In genomic region chr15:42992626-42993025, GRCh38 we compare ENCODE assay signal across 2 cellular contexts.
TF ChIP-seq lines count a peak whose summit lies in the region.

No MANE protein-coding gene starts in this region.

TF ChIP-seq in SK-N-SH treated with all-trans-retinoic acid at 6 μM for 48 hours, 23 proteins besides CTCF, POLR2A, EP300 and RAD21 (continued from another document):
- TF ChIP-seq, protein P1, sequence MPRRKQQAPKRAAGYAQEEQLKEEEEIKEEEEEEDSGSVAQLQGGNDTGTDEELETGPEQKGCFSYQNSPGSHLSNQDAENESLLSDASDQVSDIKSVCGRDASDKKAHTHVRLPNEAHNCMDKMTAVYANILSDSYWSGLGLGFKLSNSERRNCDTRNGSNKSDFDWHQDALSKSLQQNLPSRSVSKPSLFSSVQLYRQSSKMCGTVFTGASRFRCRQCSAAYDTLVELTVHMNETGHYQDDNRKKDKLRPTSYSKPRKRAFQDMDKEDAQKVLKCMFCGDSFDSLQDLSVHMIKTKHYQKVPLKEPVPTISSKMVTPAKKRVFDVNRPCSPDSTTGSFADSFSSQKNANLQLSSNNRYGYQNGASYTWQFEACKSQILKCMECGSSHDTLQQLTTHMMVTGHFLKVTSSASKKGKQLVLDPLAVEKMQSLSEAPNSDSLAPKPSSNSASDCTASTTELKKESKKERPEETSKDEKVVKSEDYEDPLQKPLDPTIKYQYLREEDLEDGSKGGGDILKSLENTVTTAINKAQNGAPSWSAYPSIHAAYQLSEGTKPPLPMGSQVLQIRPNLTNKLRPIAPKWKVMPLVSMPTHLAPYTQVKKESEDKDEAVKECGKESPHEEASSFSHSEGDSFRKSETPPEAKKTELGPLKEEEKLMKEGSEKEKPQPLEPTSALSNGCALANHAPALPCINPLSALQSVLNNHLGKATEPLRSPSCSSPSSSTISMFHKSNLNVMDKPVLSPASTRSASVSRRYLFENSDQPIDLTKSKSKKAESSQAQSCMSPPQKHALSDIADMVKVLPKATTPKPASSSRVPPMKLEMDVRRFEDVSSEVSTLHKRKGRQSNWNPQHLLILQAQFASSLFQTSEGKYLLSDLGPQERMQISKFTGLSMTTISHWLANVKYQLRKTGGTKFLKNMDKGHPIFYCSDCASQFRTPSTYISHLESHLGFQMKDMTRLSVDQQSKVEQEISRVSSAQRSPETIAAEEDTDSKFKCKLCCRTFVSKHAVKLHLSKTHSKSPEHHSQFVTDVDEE (CRISPR knock-in tag; IDR thresholded peaks at IDR 0.05), result no peak
- no peak for TF ChIP-seq ZFP3 (CRISPR knock-in tag; IDR thresholded peaks at IDR 0.05)
- TF ChIP-seq, protein P2, sequence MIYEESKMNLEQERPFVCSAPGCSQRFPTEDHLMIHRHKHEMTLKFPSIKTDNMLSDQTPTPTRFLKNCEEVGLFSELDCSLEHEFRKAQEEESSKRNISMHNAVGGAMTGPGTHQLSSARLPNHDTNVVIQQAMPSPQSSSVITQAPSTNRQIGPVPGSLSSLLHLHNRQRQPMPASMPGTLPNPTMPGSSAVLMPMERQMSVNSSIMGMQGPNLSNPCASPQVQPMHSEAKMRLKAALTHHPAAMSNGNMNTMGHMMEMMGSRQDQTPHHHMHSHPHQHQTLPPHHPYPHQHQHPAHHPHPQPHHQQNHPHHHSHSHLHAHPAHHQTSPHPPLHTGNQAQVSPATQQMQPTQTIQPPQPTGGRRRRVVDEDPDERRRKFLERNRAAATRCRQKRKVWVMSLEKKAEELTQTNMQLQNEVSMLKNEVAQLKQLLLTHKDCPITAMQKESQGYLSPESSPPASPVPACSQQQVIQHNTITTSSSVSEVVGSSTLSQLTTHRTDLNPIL (CRISPR knock-in tag; IDR thresholded peaks at IDR 0.05; ENCODE audit: low read depth), result no peak
- no peak for TF ChIP-seq TCF4 (CRISPR knock-in tag; IDR thresholded peaks at IDR 0.05; ENCODE audit: borderline replicate concordance)
- TF ChIP-seq TOX (CRISPR knock-in tag; IDR thresholded peaks at IDR 0.05; ENCODE audit: borderline replicate concordance), result no peak
- no peak for TF ChIP-seq ZFP30 (CRISPR knock-in tag; IDR thresholded peaks at IDR 0.05)
- no peak for TF ChIP-seq CSDC2 (CRISPR knock-in tag; IDR thresholded peaks at IDR 0.05)
- no peak for TF ChIP-seq BACH2 (CRISPR knock-in tag; IDR thresholded peaks at IDR 0.05; ENCODE audit: borderline replicate concordance)
- no peak for TF ChIP-seq RARB (CRISPR knock-in tag; IDR thresholded peaks at IDR 0.05)
- no peak for TF ChIP-seq POU6F1 (CRISPR knock-in tag; IDR thresholded peaks at IDR 0.05; ENCODE audit: borderline replicate concordance, low read depth)
- no peak for TF ChIP-seq SNAI2 (CRISPR knock-in tag; IDR thresholded peaks at IDR 0.05)
- no peak for TF ChIP-seq ZNF565 (CRISPR knock-in tag; conservative IDR thresholded peaks at IDR 0.05; ENCODE audit: low read depth)

TF ChIP-seq in K562, 482 proteins besides CTCF, POLR2A, EP300 and RAD21 (continued from another document):
- no peak for TF ChIP-seq ZBTB40 (IDR thresholded peaks at IDR 0.05)
- no peak for TF ChIP-seq ZBTB40 (CRISPR knock-in tag; IDR thresholded peaks at IDR 0.05)
- no peak for TF ChIP-seq NRF1 (conservative IDR thresholded peaks at IDR 0.05 in 1 of 2, IDR thresholded peaks at IDR 0.05 in 1 of 2)
- no peak for TF ChIP-seq RBM14 (IDR thresholded peaks at IDR 0.05; ENCODE audit: borderline replicate concordance, insufficient read depth, low read depth, low read length)
- peak; percentile 86 for TF ChIP-seq MEIS2 (IDR thresholded peaks at IDR 0.05; ENCODE audit: partially characterized antibody)
- TF ChIP-seq NFIC (IDR thresholded peaks at IDR 0.05), result peak; percentile 50
- TF ChIP-seq ZNF12 (CRISPR knock-in tag; IDR thresholded peaks at IDR 0.05), result no peak
- TF ChIP-seq, protein P3, sequence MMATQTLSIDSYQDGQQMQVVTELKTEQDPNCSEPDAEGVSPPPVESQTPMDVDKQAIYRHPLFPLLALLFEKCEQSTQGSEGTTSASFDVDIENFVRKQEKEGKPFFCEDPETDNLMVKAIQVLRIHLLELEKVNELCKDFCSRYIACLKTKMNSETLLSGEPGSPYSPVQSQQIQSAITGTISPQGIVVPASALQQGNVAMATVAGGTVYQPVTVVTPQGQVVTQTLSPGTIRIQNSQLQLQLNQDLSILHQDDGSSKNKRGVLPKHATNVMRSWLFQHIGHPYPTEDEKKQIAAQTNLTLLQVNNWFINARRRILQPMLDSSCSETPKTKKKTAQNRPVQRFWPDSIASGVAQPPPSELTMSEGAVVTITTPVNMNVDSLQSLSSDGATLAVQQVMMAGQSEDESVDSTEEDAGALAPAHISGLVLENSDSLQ (IDR thresholded peaks at IDR 0.05), result peak; percentile 78
- no peak for TF ChIP-seq NFE2 (IDR thresholded peaks at IDR 0.05; ENCODE audit: low read depth)
